ENCODE assay signal across 1 cellular context in the genomic region with DNA sequence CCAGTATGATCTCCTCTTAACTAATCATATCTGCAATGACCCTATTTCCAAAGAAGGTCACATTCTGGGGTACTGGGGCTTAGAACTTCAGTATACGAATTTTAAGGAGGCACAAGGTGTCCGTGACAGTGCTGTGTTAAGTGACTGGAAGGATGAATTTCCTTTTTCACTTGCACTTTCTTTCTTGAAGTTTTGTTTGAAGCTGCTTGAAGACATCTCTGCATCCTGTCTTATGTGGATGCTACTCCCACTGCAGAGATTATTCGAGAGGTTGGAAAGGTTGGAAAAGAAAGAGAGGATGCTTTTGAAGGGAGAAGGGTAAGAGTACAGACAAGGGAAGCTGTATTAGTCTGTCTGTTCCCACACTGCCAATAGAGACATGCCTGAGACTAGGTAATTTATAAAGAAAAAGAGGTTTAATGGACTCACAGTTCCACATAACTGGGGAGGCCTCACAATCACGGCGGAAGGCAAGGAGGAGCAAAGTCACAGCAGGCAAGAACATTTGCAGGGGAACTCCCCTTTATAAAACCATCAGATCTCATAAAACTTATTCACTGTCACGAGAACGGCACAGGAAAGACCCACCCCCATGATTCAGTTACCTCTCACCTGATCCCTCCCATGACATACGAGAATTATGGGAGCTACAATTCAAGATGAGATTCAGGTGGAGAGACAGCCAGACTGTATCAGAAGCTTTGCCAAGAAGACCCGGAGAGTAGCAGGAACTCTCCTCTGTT.
TF ChIP-seq lines count a peak whose summit lies in the region.

No MANE protein-coding gene starts in this region.

TF ChIP-seq in GM23338, 12 proteins besides CTCF, POLR2A, EP300 and RAD21:
- TF ChIP-seq EZH2phosphoT487 (IDR thresholded peaks at IDR 0.05; ENCODE audit: unreplicated experiment), result no peak
